Comparison of ENCODE assay signal across 17 cellular contexts in the genomic region with DNA sequence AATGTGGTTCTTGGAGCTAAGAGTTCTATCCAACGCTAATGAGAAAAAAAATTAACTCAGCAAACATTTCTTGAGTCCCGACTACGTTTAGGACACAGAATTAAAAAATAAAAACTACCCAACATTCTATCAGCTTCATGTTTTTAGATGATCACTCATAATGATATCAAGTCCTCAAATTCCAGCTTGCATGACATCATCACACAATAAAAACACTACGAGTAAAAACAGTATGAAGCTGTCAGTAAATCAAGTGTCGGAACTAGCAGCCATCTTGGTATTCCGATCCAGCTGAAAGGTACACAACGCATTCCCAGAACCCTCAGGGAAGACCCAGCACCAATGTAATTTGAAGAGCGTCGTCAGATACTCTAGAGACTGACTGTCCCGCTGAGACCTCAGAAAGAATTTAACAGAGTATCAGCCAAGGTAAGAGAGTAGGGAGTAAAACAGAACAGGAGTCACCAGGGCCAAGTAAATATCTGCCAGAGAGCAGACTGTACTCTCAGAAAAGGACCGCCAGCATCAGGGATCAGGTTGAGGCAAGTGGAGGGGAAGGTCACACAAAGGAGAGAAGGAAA. TPM values are rescaled to one million over a fixed set of nuclear protein-coding genes. Genes with fewer than 3 reads are reported as not detected.
A peak's percentile ranks its signal among the peaks of the same experiment; 100 is the strongest.
DNase-seq lines count a peak whose midpoint lies in the region; ATAC-seq lines count a peak whose summit lies in the region.
"Had no signal": no experiment of that assay in that cellular context is flagged by ENCODE, and none has a peak within 500 bp of the region (broad histone marks: within the 10 kb centered on the region; RNA-seq: fewer than 3 reads in every experiment).

No MANE protein-coding gene starts in this region.

- no peak overlapping the region for H2BK5ac ChIP-seq in trophoblast cell (ENCODE audit: low read depth, low read length, poor library complexity)

- H3K79me2 ChIP-seq in trophoblast cell (ENCODE audit: control insufficient read depth, insufficient read depth, low read length, poor library complexity) = peaks cover 9% of the 10 kb centered on the region

- no peak overlapping the region for H3K4me3 ChIP-seq in BLaER1
- no peak overlapping the region for H3K4me3 ChIP-seq in trophoblast cell (ENCODE audit: low read depth, low read length)
- no peak overlapping the region for H3K4me3 ChIP-seq in effector memory CD4-positive, alpha-beta T cell (ENCODE audit: insufficient read depth, low read depth, low read length, poor library complexity, severe bottlenecking)

- H3K4me2 ChIP-seq in BLaER1 = peak overlapping the region; percentile 8; the same call in 1 of the 2 replicates
- no peak overlapping the region for H3K4me2 ChIP-seq in trophoblast cell (ENCODE audit: low read length)

- no CpG with 5 or more reads among the region's 11 CpGs for WGBS in trophoblast cell (ENCODE audit: extremely low coverage, insufficient coverage, insufficient read length)

- no peak overlapping the region for H3K18ac ChIP-seq in trophoblast cell (ENCODE audit: low read length)

- no peak overlapping the region for H4K8ac ChIP-seq in trophoblast cell (ENCODE audit: low read depth, low read length)

- intact Hi-C loops in head of caudate nucleus (cut with DNase I) = no loop called here

- H3K79me1 ChIP-seq in trophoblast cell (ENCODE audit: low read length) = no peaks in the 10 kb centered on the region

- peaks cover 95% of the 10 kb centered on the region for H3K36me3 ChIP-seq in BLaER1
- peaks cover 0 to 3% of the 10 kb centered on the region in 2 experiments for H3K36me3 ChIP-seq in trophoblast cell (ENCODE audit: control insufficient read depth in 1 of 2, insufficient read depth in 2 of 2, low read length in 2 of 2)
- H3K36me3 ChIP-seq in effector memory CD4-positive, alpha-beta T cell (ENCODE audit: control insufficient read depth, insufficient read depth, low read length) = no peaks in the 10 kb centered on the region

- H2BK12ac ChIP-seq in trophoblast cell (ENCODE audit: low read length) = no peak overlapping the region

- H3K4me1 ChIP-seq in BLaER1 (peaks cover 71% of the 10 kb centered on the region), trophoblast cell (ENCODE audit: control insufficient read depth in 1 of 2, insufficient read depth in 2 of 2, low read length in 2 of 2) (peaks cover 0 to 4% of the 10 kb centered on the region in 2 experiments)
- H3K4me1 ChIP-seq in effector memory CD4-positive, alpha-beta T cell (ENCODE audit: control insufficient read depth, insufficient read depth, low read length, poor library complexity, severe bottlenecking) = no peaks in the 10 kb centered on the region

- no peak overlapping the region for H4K12ac ChIP-seq in trophoblast cell (ENCODE audit: low read depth, low read length)

- no peak overlapping the region; the same call in 1 of the 2 replicates for H3K9ac ChIP-seq in BLaER1
- H3K9ac ChIP-seq in trophoblast cell (ENCODE audit: low read length) = no peak overlapping the region

- peak; percentile 35 for DNase-seq in EL
- DNase-seq in iris pigment epithelial cell (ENCODE audit: low read depth) = peak; percentile 41
- no peak for DNase-seq in trophoblast cell
- DNase-seq in head of caudate nucleus = no peak
- DNase-seq in effector CD8-positive, alpha-beta T cell (lab: John Stamatoyannopoulos, UW) = no peak
- DNase-seq in effector memory CD4-positive, alpha-beta T cell = no peak
- DNase-seq: Calu3, DMS53, H9, Karpas-422, MM.1S, NCI-H1092 treated with DMSO at 0.1 percent for 48 hours, NCI-H2081 treated with DMSO at 0.1 percent for 48 hours, NCI-H510A treated with DMSO at 0.1 percent for 48 hours, NCI-H82 had no signal

- H3K4ac ChIP-seq in trophoblast cell (ENCODE audit: low read depth, low read length) = peak overlapping the region; percentile 78

- H3K9me3 ChIP-seq in BLaER1 = no peaks in the 10 kb centered on the region
- no peaks in the 10 kb centered on the region for H3K9me3 ChIP-seq in trophoblast cell (ENCODE audit: insufficient read depth, low read depth, low read length)
- H3K9me3 ChIP-seq in effector memory CD4-positive, alpha-beta T cell (ENCODE audit: control insufficient read depth, low read length) = no peaks in the 10 kb centered on the region

- ATAC-seq in GM21529 (IDR thresholded peaks at IDR 0.05; ENCODE audit: unreplicated experiment) = no peak

- peaks cover 100% of the 10 kb centered on the region for H4K20me1 ChIP-seq in BLaER1

- H2AK5ac ChIP-seq in trophoblast cell (ENCODE audit: low read length) = no peak overlapping the region

- no peak overlapping the region for H2BK120ac ChIP-seq in trophoblast cell (ENCODE audit: insufficient read depth, low read length, poor library complexity)

- no peak overlapping the region for H3K23ac ChIP-seq in trophoblast cell (ENCODE audit: low read length)

- no peak overlapping the region for H2AFZ ChIP-seq in trophoblast cell (ENCODE audit: insufficient read depth, low read length, poor library complexity)

- no peak overlapping the region for H3K14ac ChIP-seq in trophoblast cell (ENCODE audit: low read length)

- no peak overlapping the region for H3K27ac ChIP-seq in BLaER1
- H3K27ac ChIP-seq in trophoblast cell (ENCODE audit: low read depth, low read length) = no peak overlapping the region
- H3K27ac ChIP-seq in effector memory CD4-positive, alpha-beta T cell (ENCODE audit: insufficient read depth, low read length, poor library complexity, severe bottlenecking) = no peak overlapping the region

- no peak overlapping the region for H4K91ac ChIP-seq in trophoblast cell (ENCODE audit: low read depth, low read length)

- H3K27me3 ChIP-seq in BLaER1 = no peaks in the 10 kb centered on the region
- no peaks in the 10 kb centered on the region for H3K27me3 ChIP-seq in trophoblast cell (ENCODE audit: insufficient read depth, low read length)
- H3K27me3 ChIP-seq in effector memory CD4-positive, alpha-beta T cell (replicated peaks; ENCODE audit: control insufficient read depth, insufficient read depth, low read length, poor library complexity, severe bottlenecking) = no peaks in the 10 kb centered on the region

RNA-seq across cellular contexts. Expression of a gene that starts 57.0 kb away (rescaled TPM):
- polyA plus RNA-seq in trophoblast cell (2013) = 19.8 and 20.8 TPM in 2 replicates

Comparison
In these comparisons a context has a peak if more than half of its experiments do, and no peak if none do; other contexts are left out.
1. DNase-seq: peak in EL (single experiment) and iris pigment epithelial cell (single experiment); none in trophoblast cell (0 of 2), head of caudate nucleus (0 of 42), effector CD8-positive, alpha-beta T cell (single experiment) and effector memory CD4-positive, alpha-beta T cell (0 of 3).